ENCODE assay signal across 19 cellular contexts in the genomic region with DNA sequence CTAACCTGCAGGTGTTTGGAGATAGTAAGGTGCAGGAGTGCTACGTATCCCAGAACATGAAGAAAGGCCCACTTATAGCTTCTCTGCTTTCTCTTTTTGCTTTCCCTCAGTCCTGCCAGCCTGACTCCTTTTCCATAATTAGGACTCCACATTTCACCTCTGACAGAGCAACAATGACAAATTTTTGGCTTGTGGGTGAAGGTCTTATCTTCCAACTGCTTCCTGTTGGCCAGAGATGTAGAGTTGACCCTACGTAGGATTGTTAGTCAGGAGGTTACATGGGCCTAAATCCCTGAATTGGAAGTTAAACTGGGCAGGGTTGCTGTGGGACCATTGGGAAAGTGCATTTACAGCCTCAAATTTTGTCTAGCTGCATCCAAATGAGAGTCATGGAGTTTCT. TPM values are rescaled to one million over a fixed set of nuclear protein-coding genes. Genes with fewer than 3 reads are reported as not detected.
DNase-seq lines count a peak whose midpoint lies in the region; ATAC-seq and TF ChIP-seq lines count a peak whose summit lies in the region.
"Had no signal": no experiment of that assay in that cellular context is flagged by ENCODE, and none has a peak within 500 bp of the region (broad histone marks: within the 10 kb centered on the region; RNA-seq: fewer than 3 reads in every experiment).

No MANE protein-coding gene starts in this region.

- peak; percentile 75 for ATAC-seq in Right ventricle myocardium superior (ENCODE audit: poor library complexity)
- no peak for ATAC-seq in GM19397 (IDR thresholded peaks at IDR 0.05; ENCODE audit: unreplicated experiment)
- ATAC-seq: CD8-positive, alpha-beta T cell had no signal

- intact Hi-C loops in Right ventricle myocardium superior (cut with DNase I), result no loop called here
- intact Hi-C loops in cardiac septum (cut with DNase I), result no loop called here
- intact Hi-C loops in left ventricle myocardium inferior (cut with micrococcal nuclease), result no loop called here

- no peaks in the 10 kb centered on the region for H3K27me3 ChIP-seq in left ventricle myocardium inferior (ENCODE audit: low read depth)
- H3K27me3 ChIP-seq: BLaER1 had no signal

- no peak overlapping the region for H3K4me3 ChIP-seq in fibroblast of pulmonary artery (replicated peaks; ENCODE audit: low read depth, low read length)
- no peak overlapping the region for H3K4me3 ChIP-seq in left ventricle myocardium inferior
- H3K4me3 ChIP-seq: BLaER1, HAP-1 had no signal

- peaks cover 12% of the 10 kb centered on the region for H3K4me1 ChIP-seq in left ventricle myocardium inferior
- H3K4me1 ChIP-seq: BLaER1, Caco-2, HAP-1 had no signal

- H3K9me3 ChIP-seq in left ventricle myocardium inferior (replicated peaks), result no peaks in the 10 kb centered on the region
- H3K9me3 ChIP-seq: Caco-2, HAP-1 had no signal

- H3K27ac ChIP-seq in left ventricle myocardium inferior (replicated peaks), result peak overlapping the region; percentile 40
- H3K27ac ChIP-seq: 22Rv1, BLaER1, C4-2B had no signal

- DNase-seq in Right ventricle myocardium superior (no peak), cardiac septum (ENCODE audit: low spot score) (no peak), NCI-H226 (peak; percentile 13), fibroblast of pulmonary artery (ENCODE audit: low read depth) (peak; percentile 52), left ventricle myocardium inferior (no peak), HuH-7 (ENCODE audit: low spot score) (no peak)
- DNase-seq in NK-92 treated with Interleukin-12 subunit alpha and Interleukin-12 subunit beta, amount 100 ng/mL, for 24 hours (lab: John Stamatoyannopoulos, UW), result no peak
- DNase-seq: Caco-2; CD4-positive, CD25-positive, alpha-beta regulatory T cell; CD8-positive, alpha-beta T cell; DMS153; DND-41; GOT3; HFFc6 had no signal

- no peak for TF ChIP-seq CTCF in fibroblast of pulmonary artery (IDR thresholded peaks at IDR 0.05; ENCODE audit: low read length, missing control alignments)
- TF ChIP-seq CTCF in left ventricle myocardium inferior (IDR thresholded peaks at IDR 0.05; ENCODE audit: borderline replicate concordance), result no peak

- H3K36me3 ChIP-seq in left ventricle myocardium inferior, result no peaks in the 10 kb centered on the region
- H3K36me3 ChIP-seq: HAP-1 had no signal

RNA-seq across cellular contexts. Expression of a gene that starts 21.3 kb away (rescaled TPM):
- total RNA-seq in Right ventricle myocardium superior (20.1 TPM), cardiac septum (19.3 TPM), left ventricle myocardium inferior (20.2 TPM)

RNA-seq across cellular contexts. Expression of a gene that starts 25.3 kb away (rescaled TPM):
- total RNA-seq in Right ventricle myocardium superior, result 21.6 TPM
- total RNA-seq in cardiac septum, result 21.7 TPM
- 33.4 TPM for total RNA-seq in left ventricle myocardium inferior

RNA-seq across cellular contexts. Expression of a gene that starts 41.5 kb away (rescaled TPM):
- total RNA-seq in Right ventricle myocardium superior, result 8.7 TPM
- total RNA-seq in cardiac septum, result 8.7 TPM
- 13.7 TPM for total RNA-seq in left ventricle myocardium inferior

Comparison
In these comparisons a context has a peak if more than half of its experiments do, and no peak if none do; other contexts are left out.
1. DNase-seq: peak in NCI-H226 (single experiment) and fibroblast of pulmonary artery (single experiment); none in Right ventricle myocardium superior (single experiment), cardiac septum (single experiment), left ventricle myocardium inferior (single experiment), HuH-7 (single experiment) and NK-92 treated with Interleukin-12 subunit alpha and Interleukin-12 subunit beta, amount 100 ng/mL, for 24 hours (single experiment).